In genomic region chr14:73582110-73582974, GRCh38 we compare ENCODE assay signal across 12 cellular contexts. TPM values are rescaled to one million over a fixed set of nuclear protein-coding genes. Genes with fewer than 3 reads are reported as not detected.
A peak's percentile ranks its signal among the peaks of the same experiment; 100 is the strongest.
DNase-seq lines count a peak whose midpoint lies in the region; ATAC-seq, FAIRE-seq and TF ChIP-seq lines count a peak whose summit lies in the region.
"Not testable (repeated sequence)": the region's sequence is repeated elsewhere in the genome, so short reads cannot be mapped to it uniquely, and the experiment has no call there.
"Had no signal": no experiment of that assay in that cellular context is flagged by ENCODE, and none has a peak within 500 bp of the region (broad histone marks: within the 10 kb centered on the region; RNA-seq: fewer than 3 reads in every experiment).

No MANE protein-coding gene starts in this region.

- H3K4me1 Mint-ChIP-seq in astrocyte (ENCODE audit: low read depth, unreplicated experiment), result not testable (repeated sequence)
- H3K4me1 Mint-ChIP-seq in naive B cell, result peaks cover 8 to 11% (median 10%) of the 10 kb centered on the region in 3 donors

- H2AFZ ChIP-seq in astrocyte (ENCODE audit: low read depth, low read length); HepG2 (ENCODE audit: low read length): not testable (repeated sequence)

- H3K79me2 ChIP-seq in astrocyte (ENCODE audit: insufficient read depth, low read length); HepG2 (ENCODE audit: insufficient read depth, low read length): not testable (repeated sequence)

- not testable (repeated sequence) for H3K9me3 Mint-ChIP-seq in astrocyte (ENCODE audit: unreplicated experiment); naive B cell

- not testable (repeated sequence) for TF ChIP-seq CTCF in astrocyte (IDR thresholded peaks at IDR 0.05; ENCODE audit: insufficient read depth, low read depth, low read length); HepG2 (CRISPR knock-in tag; IDR thresholded peaks at IDR 0.05); upper lobe of right lung (IDR thresholded peaks at IDR 0.05)

- H3K4me3 Mint-ChIP-seq in astrocyte (ENCODE audit: unreplicated experiment); naive B cell: not testable (repeated sequence)

- not testable (repeated sequence) for TF ChIP-seq EP300 in HepG2 (IDR thresholded peaks at IDR 0.05; ENCODE audit: low read depth in 2 of 2, low read length in 2 of 2); HepG2 (CRISPR knock-in tag; IDR thresholded peaks at IDR 0.05; ENCODE audit: borderline replicate concordance)

- not testable (repeated sequence) for H3K36me3 ChIP-seq in astrocyte (ENCODE audit: insufficient read depth, low read length); HepG2 (replicated peaks in 1 of 2; ENCODE audit: control insufficient read depth in 1 of 2, insufficient read depth in 2 of 2, low read length in 2 of 2); upper lobe of right lung

- ATAC-seq in HG02610 (IDR thresholded peaks at IDR 0.05; ENCODE audit: unreplicated experiment) (peak; percentile 55), HepG2 (peak; percentile 79), naive B cell (ENCODE audit: low read depth in 2 of 2) (peak; percentile 87 to 94), upper lobe of right lung (peak; percentile 82)

- H3K4me1 ChIP-seq in astrocyte (ENCODE audit: insufficient read depth, low read length); HepG2 (ENCODE audit: insufficient read depth, low read length); upper lobe of right lung: not testable (repeated sequence)

- not testable (repeated sequence) for H3K27me3 ChIP-seq in astrocyte (ENCODE audit: insufficient read depth, low read length); HepG2 (ENCODE audit: control insufficient read depth in 1 of 2, insufficient read depth in 2 of 2, low read length in 2 of 2); upper lobe of right lung

- WGBS in HepG2 (ENCODE audit: low lambda C conversion rate), result 86% methylated on average over 10 of the region's 11 CpGs

- H3K27ac ChIP-seq in astrocyte (ENCODE audit: low read depth, low read length), result not testable (repeated sequence)
- H3K27ac ChIP-seq in HepG2 (ENCODE audit: extremely low read length, insufficient read depth, low read length) (peak overlapping the region; percentile 40), upper lobe of right lung (peak overlapping the region; percentile 42)

- not testable (repeated sequence) for H3K4me2 ChIP-seq in astrocyte (ENCODE audit: low read length); HepG2 (ENCODE audit: low read depth, low read length)

- POLR2A ChIA-PET in HepG2 (lab: Yijun Ruan, JAX), result not testable (repeated sequence)

- peak; percentile 69 for DNase-seq in Caki2 (ENCODE audit: low read depth)
- not testable (repeated sequence) for DNase-seq in astrocyte (ENCODE audit: low read depth); HepG2 (ENCODE audit: low spot score); naive B cell; upper lobe of right lung

- FAIRE-seq in astrocyte (lab: Jason Lieb, UNC) (peak; percentile 58), HepG2 (lab: Jason Lieb, UNC) (peak; percentile 96)

- H3K9me3 ChIP-seq in astrocyte (ENCODE audit: insufficient read depth, low read depth, low read length); HepG2 (ENCODE audit: low read length); upper lobe of right lung: not testable (repeated sequence)

- not testable (repeated sequence) for H3K4me3 ChIP-seq in astrocyte (ENCODE audit: insufficient read depth, low read depth, low read length); HepG2 (replicated peaks in 1 of 3; ENCODE audit: insufficient read depth in 1 of 3, low read depth in 2 of 3, low read length in 3 of 3); upper lobe of right lung

- H3K27ac Mint-ChIP-seq in astrocyte (ENCODE audit: unreplicated experiment), result not testable (repeated sequence)
- H3K27ac Mint-ChIP-seq in naive B cell, result peak overlapping the region in 3 of 6 donors; percentile 73 to 96 (median 89)

- TF ChIP-seq POLR2A in HepG2 (IDR thresholded peaks at IDR 0.05; ENCODE audit: insufficient read depth in 1 of 2, low read depth in 2 of 2, low read length in 2 of 2), result not testable (repeated sequence)

- not testable (repeated sequence) for BruUV-seq in HepG2 (replicated peaks; lab: Mats Ljungman, UMichigan)

- TF ChIP-seq RAD21 in HepG2 (CRISPR knock-in tag; IDR thresholded peaks at IDR 0.05), result not testable (repeated sequence)

- not testable (repeated sequence) for H3K36me3 Mint-ChIP-seq in astrocyte (ENCODE audit: low read depth, unreplicated experiment); naive B cell

- intact Hi-C loops in HepG2 (cut with micrococcal nuclease; ENCODE audit: unreplicated experiment); upper lobe of right lung (cut with DNase I): not testable (repeated sequence)

- H3K27me3 Mint-ChIP-seq in astrocyte (ENCODE audit: low read depth, unreplicated experiment); naive B cell: not testable (repeated sequence)

- H3K9ac ChIP-seq in astrocyte (ENCODE audit: low read length); HepG2 (ENCODE audit: insufficient read depth, low read depth, low read length): not testable (repeated sequence)

- CTCF ChIA-PET in HepG2 (lab: Yijun Ruan, JAX; ENCODE audit: low intra/inter-chr PET ratio, low total read pairs), result not testable (repeated sequence)

- not testable (repeated sequence) for H4K20me1 ChIP-seq in astrocyte (ENCODE audit: insufficient read depth, low read length); HepG2 (ENCODE audit: insufficient read depth, low read length)

- in situ Hi-C loops in Caki2 (cut with HindIII; ENCODE audit: low pct_unique_long_range_greater_than_20kb, low sequenced_read_pairs); HepG2 (cut with HindIII; ENCODE audit: extremely low pct_ligation_motif_present, low pct_unique_long_range_greater_than_20kb): not testable (repeated sequence)

RNA-seq across cellular contexts. Expression of gene ACOT4, which starts 9.3 kb away (rescaled TPM):
- total RNA-seq in Caki2 (2014; rRNA removed; shearing (Covaris generic); ENCODE audit: low replicate concordance), result not detected in 2 replicates
- 0.14 TPM in 1 of 2 replicates, not detected in the other for total RNA-seq in astrocyte
- total RNA-seq in HepG2 (2016; rRNA removed; fragmentation: Illumina TruSeq; extraction: Trizol), result 0.04 TPM in 1 of 2 replicates, not detected in the other
- total RNA-seq in HepG2 (2016; cell fraction: cytosol; rRNA removed; fragmentation: Illumina TruSeq; extraction: Trizol; ENCODE audit: low read depth), result not detected in 2 replicates
- total RNA-seq in HepG2 (2016; cell fraction: insoluble cytoplasmic fraction; rRNA removed; fragmentation: Illumina TruSeq; extraction: Trizol), result 0.04 TPM in 1 of 2 replicates, not detected in the other
- not detected in 2 replicates for total RNA-seq in HepG2 (2016; cell fraction: membrane; rRNA removed; fragmentation: Illumina TruSeq; extraction: Trizol)
- not detected in 2 replicates for total RNA-seq in HepG2 (2016; cell fraction: nucleus; rRNA removed; fragmentation: Illumina TruSeq; extraction: Trizol)
- polyA plus RNA-seq in HepG2 (2011; rRNA removed), result 0.05 TPM in 1 of 2 replicates, not detected in the other
- 0.03 and 0.05 TPM in 2 replicates for polyA plus RNA-seq in HepG2 (2011; cell fraction: cytosol; rRNA removed)
- 0.16 TPM in 1 of 2 replicates, not detected in the other for polyA plus RNA-seq in HepG2 (2011; cell fraction: nucleus; rRNA removed)
- polyA plus RNA-seq in HepG2 (2012), result 0.07 and 0.08 TPM in 2 replicates
- not detected in 2 replicates for polyA plus RNA-seq in HepG2 (2016; cell fraction: cytosol; fragmentation: Illumina TruSeq; extraction: Trizol; ENCODE audit: low read depth)
- not detected in 2 replicates for polyA plus RNA-seq in HepG2 (2016; cell fraction: insoluble cytoplasmic fraction; fragmentation: Illumina TruSeq; extraction: Trizol; ENCODE audit: low read depth)
- polyA plus RNA-seq in HepG2 (2016; cell fraction: membrane; fragmentation: Illumina TruSeq; extraction: Trizol; ENCODE audit: low read depth), result 0.07 TPM in 1 of 2 replicates, not detected in the other
- polyA plus RNA-seq in HepG2 (2016; cell fraction: nucleus; fragmentation: Illumina TruSeq; extraction: Trizol; ENCODE audit: insufficient read depth, low read depth), result not detected in 2 replicates
- 0.26 TPM in 1 of 2 replicates, not detected in the other for polyA minus RNA-seq in HepG2 (2011; rRNA and poly(A)+ RNA removed; ENCODE audit: low replicate concordance)
- not detected in 2 replicates for polyA minus RNA-seq in HepG2 (2011; cell fraction: cytosol; rRNA and poly(A)+ RNA removed)
- not detected in 2 replicates for polyA minus RNA-seq in HepG2 (2011; cell fraction: nucleus; rRNA and poly(A)+ RNA removed)
- under 1 TPM in 4 of 6 donors, not detected in 2; 0.10 to 0.61 (median 0.35) TPM for polyA plus RNA-seq in naive B cell (ENCODE audit: low read depth in 6 of 6)
- 4.5 TPM for total RNA-seq in upper lobe of right lung
- total RNA-seq: SJCRH30 had no signal

RNA-seq across cellular contexts. Expression of gene ACOT2, which starts 13.3 kb away (rescaled TPM):
- total RNA-seq in Caki2 (2014; rRNA removed; shearing (Covaris generic); ENCODE audit: low replicate concordance), result 75.9 and 77.3 TPM in 2 replicates
- total RNA-seq in astrocyte (15.7 and 17.8 TPM in 2 replicates), HepG2 (2016; rRNA removed; fragmentation: Illumina TruSeq; extraction: Trizol) (110 and 124 TPM in 2 replicates), upper lobe of right lung (40.2 TPM)
- 14.7 and 17.6 TPM in 2 replicates for total RNA-seq in HepG2 (2016; cell fraction: cytosol; rRNA removed; fragmentation: Illumina TruSeq; extraction: Trizol; ENCODE audit: low read depth)
- total RNA-seq in HepG2 (2016; cell fraction: insoluble cytoplasmic fraction; rRNA removed; fragmentation: Illumina TruSeq; extraction: Trizol), result 109 and 116 TPM in 2 replicates
- 22.3 and 24.6 TPM in 2 replicates for total RNA-seq in HepG2 (2016; cell fraction: membrane; rRNA removed; fragmentation: Illumina TruSeq; extraction: Trizol)
- 40.8 and 48.3 TPM in 2 replicates for total RNA-seq in HepG2 (2016; cell fraction: nucleus; rRNA removed; fragmentation: Illumina TruSeq; extraction: Trizol)
- polyA plus RNA-seq in HepG2 (2011; rRNA removed) (60.0 and 71.6 TPM in 2 replicates), naive B cell (ENCODE audit: low read depth in 6 of 6) (10 to 100 TPM; 12.9 to 30.9 (median 23.6) TPM)
- polyA plus RNA-seq in HepG2 (2011; cell fraction: cytosol; rRNA removed), result 93.9 and 113 TPM in 2 replicates
- 64.7 and 68.1 TPM in 2 replicates for polyA plus RNA-seq in HepG2 (2011; cell fraction: nucleus; rRNA removed)
- polyA plus RNA-seq in HepG2 (2012), result 59.4 and 64.3 TPM in 2 replicates
- 14.7 and 14.8 TPM in 2 replicates for polyA plus RNA-seq in HepG2 (2016; cell fraction: cytosol; fragmentation: Illumina TruSeq; extraction: Trizol; ENCODE audit: low read depth)
- 89.8 and 98.1 TPM in 2 replicates for polyA plus RNA-seq in HepG2 (2016; cell fraction: insoluble cytoplasmic fraction; fragmentation: Illumina TruSeq; extraction: Trizol; ENCODE audit: low read depth)
- polyA plus RNA-seq in HepG2 (2016; cell fraction: membrane; fragmentation: Illumina TruSeq; extraction: Trizol; ENCODE audit: low read depth), result 16.3 and 17.4 TPM in 2 replicates
- polyA plus RNA-seq in HepG2 (2016; cell fraction: nucleus; fragmentation: Illumina TruSeq; extraction: Trizol; ENCODE audit: insufficient read depth, low read depth), result 58.3 and 63.3 TPM in 2 replicates
- 20.5 and 68.0 TPM in 2 replicates for polyA minus RNA-seq in HepG2 (2011; rRNA and poly(A)+ RNA removed; ENCODE audit: low replicate concordance)
- polyA minus RNA-seq in HepG2 (2011; cell fraction: cytosol; rRNA and poly(A)+ RNA removed), result 34.6 and 41.1 TPM in 2 replicates
- 26.5 and 28.0 TPM in 2 replicates for polyA minus RNA-seq in HepG2 (2011; cell fraction: nucleus; rRNA and poly(A)+ RNA removed)

RNA-seq across cellular contexts. Expression of gene HEATR4, which starts 23.6 kb away (rescaled TPM):
- total RNA-seq in Caki2 (2014; rRNA removed; shearing (Covaris generic); ENCODE audit: low replicate concordance), result not detected in 2 replicates
- total RNA-seq in astrocyte (not detected in 2 replicates), HepG2 (2016; rRNA removed; fragmentation: Illumina TruSeq; extraction: Trizol) (0.22 TPM in 1 of 2 replicates, not detected in the other), upper lobe of right lung (1.6 TPM)
- 0.09 TPM in 1 of 2 replicates, not detected in the other for total RNA-seq in HepG2 (2016; cell fraction: cytosol; rRNA removed; fragmentation: Illumina TruSeq; extraction: Trizol; ENCODE audit: low read depth)
- 0.04 and 0.17 TPM in 2 replicates for total RNA-seq in HepG2 (2016; cell fraction: insoluble cytoplasmic fraction; rRNA removed; fragmentation: Illumina TruSeq; extraction: Trizol)
- total RNA-seq in HepG2 (2016; cell fraction: membrane; rRNA removed; fragmentation: Illumina TruSeq; extraction: Trizol), result 0.06 TPM in 1 of 2 replicates, not detected in the other
- 0.40 TPM in 1 of 2 replicates, not detected in the other for total RNA-seq in HepG2 (2016; cell fraction: nucleus; rRNA removed; fragmentation: Illumina TruSeq; extraction: Trizol)
- polyA plus RNA-seq in HepG2 (2011; rRNA removed) (0.08 TPM in 1 of 2 replicates, not detected in the other), naive B cell (ENCODE audit: low read depth in 6 of 6) (under 1 TPM in 4 of 6 donors, not detected in 2; 0.19 to 0.60 (median 0.27) TPM)
- 0.01 TPM in 2 replicates for polyA plus RNA-seq in HepG2 (2011; cell fraction: cytosol; rRNA removed)
- polyA plus RNA-seq in HepG2 (2011; cell fraction: nucleus; rRNA removed), result 0.14 and 0.17 TPM in 2 replicates
- 1.6 and 1.9 TPM in 2 replicates for polyA plus RNA-seq in HepG2 (2012)
- not detected in 2 replicates for polyA plus RNA-seq in HepG2 (2016; cell fraction: cytosol; fragmentation: Illumina TruSeq; extraction: Trizol; ENCODE audit: low read depth)
- polyA plus RNA-seq in HepG2 (2016; cell fraction: insoluble cytoplasmic fraction; fragmentation: Illumina TruSeq; extraction: Trizol; ENCODE audit: low read depth), result not detected in 2 replicates
- polyA plus RNA-seq in HepG2 (2016; cell fraction: membrane; fragmentation: Illumina TruSeq; extraction: Trizol; ENCODE audit: low read depth), result not detected in 2 replicates
- polyA plus RNA-seq in HepG2 (2016; cell fraction: nucleus; fragmentation: Illumina TruSeq; extraction: Trizol; ENCODE audit: insufficient read depth, low read depth), result 0.25 TPM in 1 of 2 replicates, not detected in the other
- 0.20 and 0.58 TPM in 2 replicates for polyA minus RNA-seq in HepG2 (2011; rRNA and poly(A)+ RNA removed; ENCODE audit: low replicate concordance)
- not detected in 2 replicates for polyA minus RNA-seq in HepG2 (2011; cell fraction: cytosol; rRNA and poly(A)+ RNA removed)
- polyA minus RNA-seq in HepG2 (2011; cell fraction: nucleus; rRNA and poly(A)+ RNA removed), result 1.1 and 1.2 TPM in 2 replicates
- total RNA-seq: NCI-H460, Right ventricle myocardium inferior, RPMI7951, SJCRH30 had no signal
- polyA plus RNA-seq: BJ had no signal

RNA-seq across cellular contexts. Expression of gene ACOT6, which starts 30.0 kb away (rescaled TPM):
- not detected in 2 replicates for total RNA-seq in Caki2 (2014; rRNA removed; shearing (Covaris generic); ENCODE audit: low replicate concordance)
- total RNA-seq in astrocyte (not detected in 2 replicates), HepG2 (2016; rRNA removed; fragmentation: Illumina TruSeq; extraction: Trizol) (0.27 TPM in 1 of 2 replicates, not detected in the other), upper lobe of right lung (not detected)
- 0.20 TPM in 1 of 2 replicates, not detected in the other for total RNA-seq in HepG2 (2016; cell fraction: cytosol; rRNA removed; fragmentation: Illumina TruSeq; extraction: Trizol; ENCODE audit: low read depth)
- total RNA-seq in HepG2 (2016; cell fraction: insoluble cytoplasmic fraction; rRNA removed; fragmentation: Illumina TruSeq; extraction: Trizol), result 0.19 TPM in 2 replicates
- 0.21 and 0.31 TPM in 2 replicates for total RNA-seq in HepG2 (2016; cell fraction: membrane; rRNA removed; fragmentation: Illumina TruSeq; extraction: Trizol)
- not detected in 2 replicates for total RNA-seq in HepG2 (2016; cell fraction: nucleus; rRNA removed; fragmentation: Illumina TruSeq; extraction: Trizol)
- polyA plus RNA-seq in HepG2 (2011; rRNA removed) (0.15 and 0.24 TPM in 2 replicates), naive B cell (ENCODE audit: low read depth in 6 of 6) (not detected)
- polyA plus RNA-seq in HepG2 (2011; cell fraction: cytosol; rRNA removed), result 0.05 and 0.21 TPM in 2 replicates
- polyA plus RNA-seq in HepG2 (2011; cell fraction: nucleus; rRNA removed), result not detected in 2 replicates
- not detected in 2 replicates for polyA plus RNA-seq in HepG2 (2012)
- polyA plus RNA-seq in HepG2 (2016; cell fraction: cytosol; fragmentation: Illumina TruSeq; extraction: Trizol; ENCODE audit: low read depth), result 0.10 TPM in 1 of 2 replicates, not detected in the other
- polyA plus RNA-seq in HepG2 (2016; cell fraction: insoluble cytoplasmic fraction; fragmentation: Illumina TruSeq; extraction: Trizol; ENCODE audit: low read depth), result not detected in 2 replicates
- polyA plus RNA-seq in HepG2 (2016; cell fraction: membrane; fragmentation: Illumina TruSeq; extraction: Trizol; ENCODE audit: low read depth), result 0.32 and 0.34 TPM in 2 replicates
- polyA plus RNA-seq in HepG2 (2016; cell fraction: nucleus; fragmentation: Illumina TruSeq; extraction: Trizol; ENCODE audit: insufficient read depth, low read depth), result not detected in 2 replicates
- 0.12 and 0.28 TPM in 2 replicates for polyA minus RNA-seq in HepG2 (2011; rRNA and poly(A)+ RNA removed; ENCODE audit: low replicate concordance)
- polyA minus RNA-seq in HepG2 (2011; cell fraction: cytosol; rRNA and poly(A)+ RNA removed), result 0.70 TPM in 1 of 2 replicates, not detected in the other
- 0.50 TPM in 1 of 2 replicates, not detected in the other for polyA minus RNA-seq in HepG2 (2011; cell fraction: nucleus; rRNA and poly(A)+ RNA removed)
- total RNA-seq: NCI-H460, PC-9, Right ventricle myocardium inferior, RPMI7951, SJCRH30 had no signal
- polyA plus RNA-seq: BJ had no signal

RNA-seq across cellular contexts. Expression of gene ACOT1, which starts 45.4 kb away (rescaled TPM):
- not detected in 2 replicates for total RNA-seq in Caki2 (2014; rRNA removed; shearing (Covaris generic); ENCODE audit: low replicate concordance)
- total RNA-seq in astrocyte, result 2.1 and 2.5 TPM in 2 replicates
- 38.2 and 40.4 TPM in 2 replicates for total RNA-seq in HepG2 (2016; rRNA removed; fragmentation: Illumina TruSeq; extraction: Trizol)
- 4.1 and 5.2 TPM in 2 replicates for total RNA-seq in HepG2 (2016; cell fraction: cytosol; rRNA removed; fragmentation: Illumina TruSeq; extraction: Trizol; ENCODE audit: low read depth)
- total RNA-seq in HepG2 (2016; cell fraction: insoluble cytoplasmic fraction; rRNA removed; fragmentation: Illumina TruSeq; extraction: Trizol), result 36.2 and 38.3 TPM in 2 replicates
- total RNA-seq in HepG2 (2016; cell fraction: membrane; rRNA removed; fragmentation: Illumina TruSeq; extraction: Trizol), result 7.6 and 9.3 TPM in 2 replicates
- 21.0 and 22.0 TPM in 2 replicates for total RNA-seq in HepG2 (2016; cell fraction: nucleus; rRNA removed; fragmentation: Illumina TruSeq; extraction: Trizol)
- polyA plus RNA-seq in HepG2 (2011; rRNA removed), result 24.3 and 31.6 TPM in 2 replicates
- 33.0 and 37.5 TPM in 2 replicates for polyA plus RNA-seq in HepG2 (2011; cell fraction: cytosol; rRNA removed)
- 18.0 and 23.9 TPM in 2 replicates for polyA plus RNA-seq in HepG2 (2011; cell fraction: nucleus; rRNA removed)
- polyA plus RNA-seq in HepG2 (2012), result 14.1 and 23.5 TPM in 2 replicates
- 3.5 and 4.3 TPM in 2 replicates for polyA plus RNA-seq in HepG2 (2016; cell fraction: cytosol; fragmentation: Illumina TruSeq; extraction: Trizol; ENCODE audit: low read depth)
- 37.7 and 41.3 TPM in 2 replicates for polyA plus RNA-seq in HepG2 (2016; cell fraction: insoluble cytoplasmic fraction; fragmentation: Illumina TruSeq; extraction: Trizol; ENCODE audit: low read depth)
- 5.2 and 5.5 TPM in 2 replicates for polyA plus RNA-seq in HepG2 (2016; cell fraction: membrane; fragmentation: Illumina TruSeq; extraction: Trizol; ENCODE audit: low read depth)
- polyA plus RNA-seq in HepG2 (2016; cell fraction: nucleus; fragmentation: Illumina TruSeq; extraction: Trizol; ENCODE audit: insufficient read depth, low read depth), result 23.5 and 24.3 TPM in 2 replicates
- 4.5 and 25.4 TPM in 2 replicates for polyA minus RNA-seq in HepG2 (2011; rRNA and poly(A)+ RNA removed; ENCODE audit: low replicate concordance)
- 12.0 and 13.8 TPM in 2 replicates for polyA minus RNA-seq in HepG2 (2011; cell fraction: cytosol; rRNA and poly(A)+ RNA removed)
- polyA minus RNA-seq in HepG2 (2011; cell fraction: nucleus; rRNA and poly(A)+ RNA removed), result 9.9 and 15.3 TPM in 2 replicates
- polyA plus RNA-seq in naive B cell (ENCODE audit: low read depth in 6 of 6), result 1 to 10 TPM; 1.4 to 4.0 (median 2.1) TPM
- 16.4 TPM for total RNA-seq in upper lobe of right lung
